8 cellular contexts compared by ENCODE assay signal in the genomic region with DNA sequence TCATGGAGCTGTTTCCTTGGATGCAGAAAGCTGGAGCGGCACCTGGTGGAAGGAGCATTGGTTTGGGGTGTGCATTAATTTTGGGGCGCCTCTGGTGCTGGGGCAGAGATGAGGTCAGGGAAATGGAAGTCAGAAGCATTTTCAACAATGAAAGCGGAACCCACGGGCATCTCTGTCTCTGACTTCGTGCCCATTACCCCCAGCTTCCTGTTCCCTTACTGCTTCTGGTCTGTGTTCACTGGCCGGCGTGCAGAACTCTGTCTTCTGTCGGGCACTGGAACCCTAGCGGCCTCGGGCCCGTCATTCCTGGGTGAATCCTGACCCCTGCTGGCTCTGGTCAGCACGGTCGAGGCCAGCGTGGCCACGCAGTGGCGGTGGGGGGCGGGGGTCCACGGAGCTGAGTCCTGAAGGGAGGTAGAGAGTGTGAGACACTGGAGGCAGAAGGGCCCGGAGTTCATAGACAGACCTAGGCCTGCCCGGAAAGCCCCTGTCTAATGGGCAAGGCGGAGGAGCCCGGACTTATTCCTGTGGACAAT. TPM values are rescaled to one million over a fixed set of nuclear protein-coding genes. Genes with fewer than 3 reads are reported as not detected.
DNase-seq lines count a peak whose midpoint lies in the region; TF ChIP-seq lines count a peak whose summit lies in the region.

No MANE protein-coding gene starts in this region.

- peaks cover 4% of the 10 kb centered on the region for H3K4me1 Mint-ChIP-seq in activated CD4-positive, alpha-beta T cell treated with anti-CD3 and anti-CD28 coated beads, Interleukin-2, amount 10 ng/mL, durations not matched to agents 7 days and 5 days

- H3K27ac ChIP-seq in cingulate gyrus (ENCODE audit: low read depth, low read length) (peak overlapping the region; percentile 29), liver (ENCODE audit: low read depth in 1 of 2, low read length in 2 of 2) (no peak overlapping the region), thyroid gland (no peak overlapping the region)

- H3K4me1 ChIP-seq in liver (ENCODE audit: control insufficient read depth in 4 of 4, insufficient read depth in 4 of 4, low read length in 3 of 4) (peaks cover 0 to 6% (median 2%) of the 10 kb centered on the region in 4 donors), thyroid gland (no peaks in the 10 kb centered on the region)

- TF ChIP-seq POLR2A in thyroid gland (IDR thresholded peaks at IDR 0.05), result no peak

- POLR2A ChIA-PET in activated CD4-positive, alpha-beta T cell treated with anti-CD3 and anti-CD28 coated beads, Interleukin-2, amount 10 ng/mL, durations not matched to agents 7 days and 5 days (lab: Charles Lee), result interaction anchor here (0.6 kb wide), 1 partner anchor 56 kb away, joined by 4 read pairs; no protein-coding TSS in a partner anchor

- peaks cover 13% of the 10 kb centered on the region for H3K9me3 Mint-ChIP-seq in activated CD4-positive, alpha-beta T cell treated with anti-CD3 and anti-CD28 coated beads, Interleukin-2, amount 10 ng/mL, durations not matched to agents 7 days and 5 days

- H3K9ac ChIP-seq in liver (ENCODE audit: low read depth in 1 of 2, low read length in 2 of 2), result no peak overlapping the region

- peak; percentile 85 to 91 for TF ChIP-seq RAD21 in liver (IDR thresholded peaks at IDR 0.05)

- H3K9me3 ChIP-seq in liver (ENCODE audit: control insufficient read depth in 4 of 4, low read length in 3 of 4) (no peaks in the 10 kb centered on the region), thyroid gland (no peaks in the 10 kb centered on the region)

- H3K4me3 ChIP-seq in liver (ENCODE audit: low read depth in 1 of 3, low read length in 3 of 3), result no peak overlapping the region
- no peak overlapping the region for H3K4me3 ChIP-seq in thyroid gland (replicated peaks in 1 of 3)

- DNase-seq in activated CD4-positive, alpha-beta T cell treated with anti-CD3 and anti-CD28 coated beads, Interleukin-2, amount 10 ng/mL, durations not matched to agents 7 days and 5 days, result peak; percentile 28
- DNase-seq in activated CD4-positive, alpha-beta T cell treated with anti-CD3 and anti-CD28 coated beads, Interleukin-2, amount 50 U/mL, for 1 hour, result no peak
- DNase-seq in NOMO-1 treated with DMSO at 0.1 percent for 48 hours (lab: John Stamatoyannopoulos, UW; ENCODE audit: unreplicated experiment) (peak; percentile 96), thyroid gland (peak; percentile 49), DMS79 (lab: John Stamatoyannopoulos, UW) (no peak), DMS79 treated with DMSO at 0.1 percent for 48 hours (lab: John Stamatoyannopoulos, UW) (no peak)

- H3K4me3 Mint-ChIP-seq in activated CD4-positive, alpha-beta T cell treated with anti-CD3 and anti-CD28 coated beads, Interleukin-2, amount 10 ng/mL, durations not matched to agents 7 days and 5 days, result no peak overlapping the region

- no peak overlapping the region for H3K27ac Mint-ChIP-seq in activated CD4-positive, alpha-beta T cell treated with anti-CD3 and anti-CD28 coated beads, Interleukin-2, amount 10 ng/mL, durations not matched to agents 7 days and 5 days

- WGBS in liver, result 30% methylated on average over 22 of the region's 22 CpGs
- 24 to 30% methylated on average over 13 to 21 of the region's 22 CpGs for WGBS in thyroid gland, 2 donors

- TF ChIP-seq CTCF in liver (IDR thresholded peaks at IDR 0.05; ENCODE audit: low read depth, low read length, missing input control) (peak; percentile 58), thyroid gland (IDR thresholded peaks at IDR 0.05) (peak in 5 of 6 experiments; percentile 16 to 62 (median 49))

- CTCF ChIA-PET in activated CD4-positive, alpha-beta T cell treated with anti-CD3 and anti-CD28 coated beads, Interleukin-2, amount 10 ng/mL, durations not matched to agents 7 days and 5 days (lab: Charles Lee), result interaction anchor here (0.5 to 1.4 kb wide), 4 partner anchors 13 to 212 kb away, joined by 3 to 4 read pairs (median 3); no protein-coding TSS in a partner anchor

- intact Hi-C loops in thyroid gland (cut with DNase I), result no loop called here

- peaks cover 0 to 4% (median 1%) of the 10 kb centered on the region in 4 donors for H3K27me3 ChIP-seq in liver (ENCODE audit: control insufficient read depth in 4 of 4, insufficient read depth in 4 of 4, low read length in 3 of 4)
- peaks cover 4% of the 10 kb centered on the region for H3K27me3 ChIP-seq in thyroid gland

- no peaks in the 10 kb centered on the region for H3K36me3 ChIP-seq in liver (ENCODE audit: control insufficient read depth in 4 of 4, insufficient read depth in 3 of 4, low read depth in 1 of 4, low read length in 3 of 4)
- H3K36me3 ChIP-seq in thyroid gland, result no peaks in the 10 kb centered on the region

- H3K36me3 Mint-ChIP-seq in activated CD4-positive, alpha-beta T cell treated with anti-CD3 and anti-CD28 coated beads, Interleukin-2, amount 10 ng/mL, durations not matched to agents 7 days and 5 days (ENCODE audit: low read depth), result peaks cover 10% of the 10 kb centered on the region

- H3K27me3 Mint-ChIP-seq in activated CD4-positive, alpha-beta T cell treated with anti-CD3 and anti-CD28 coated beads, Interleukin-2, amount 10 ng/mL, durations not matched to agents 7 days and 5 days, result peaks cover 25% of the 10 kb centered on the region

TF ChIP-seq in liver, 16 proteins besides CTCF, POLR2A, EP300 and RAD21:
- TF ChIP-seq HNF4A (conservative IDR thresholded peaks at IDR 0.05), result no peak
- no peak for TF ChIP-seq YY1 (IDR thresholded peaks at IDR 0.05)
- TF ChIP-seq, protein P1, sequence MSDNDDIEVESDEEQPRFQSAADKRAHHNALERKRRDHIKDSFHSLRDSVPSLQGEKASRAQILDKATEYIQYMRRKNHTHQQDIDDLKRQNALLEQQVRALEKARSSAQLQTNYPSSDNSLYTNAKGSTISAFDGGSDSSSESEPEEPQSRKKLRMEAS (IDR thresholded peaks at IDR 0.05), result no peak
- TF ChIP-seq GABPA (IDR thresholded peaks at IDR 0.05 in 1 of 2, conservative IDR thresholded peaks at IDR 0.05 in 1 of 2), result no peak
- no peak for TF ChIP-seq FOXA1 (IDR thresholded peaks at IDR 0.05)
- TF ChIP-seq, protein P2, sequence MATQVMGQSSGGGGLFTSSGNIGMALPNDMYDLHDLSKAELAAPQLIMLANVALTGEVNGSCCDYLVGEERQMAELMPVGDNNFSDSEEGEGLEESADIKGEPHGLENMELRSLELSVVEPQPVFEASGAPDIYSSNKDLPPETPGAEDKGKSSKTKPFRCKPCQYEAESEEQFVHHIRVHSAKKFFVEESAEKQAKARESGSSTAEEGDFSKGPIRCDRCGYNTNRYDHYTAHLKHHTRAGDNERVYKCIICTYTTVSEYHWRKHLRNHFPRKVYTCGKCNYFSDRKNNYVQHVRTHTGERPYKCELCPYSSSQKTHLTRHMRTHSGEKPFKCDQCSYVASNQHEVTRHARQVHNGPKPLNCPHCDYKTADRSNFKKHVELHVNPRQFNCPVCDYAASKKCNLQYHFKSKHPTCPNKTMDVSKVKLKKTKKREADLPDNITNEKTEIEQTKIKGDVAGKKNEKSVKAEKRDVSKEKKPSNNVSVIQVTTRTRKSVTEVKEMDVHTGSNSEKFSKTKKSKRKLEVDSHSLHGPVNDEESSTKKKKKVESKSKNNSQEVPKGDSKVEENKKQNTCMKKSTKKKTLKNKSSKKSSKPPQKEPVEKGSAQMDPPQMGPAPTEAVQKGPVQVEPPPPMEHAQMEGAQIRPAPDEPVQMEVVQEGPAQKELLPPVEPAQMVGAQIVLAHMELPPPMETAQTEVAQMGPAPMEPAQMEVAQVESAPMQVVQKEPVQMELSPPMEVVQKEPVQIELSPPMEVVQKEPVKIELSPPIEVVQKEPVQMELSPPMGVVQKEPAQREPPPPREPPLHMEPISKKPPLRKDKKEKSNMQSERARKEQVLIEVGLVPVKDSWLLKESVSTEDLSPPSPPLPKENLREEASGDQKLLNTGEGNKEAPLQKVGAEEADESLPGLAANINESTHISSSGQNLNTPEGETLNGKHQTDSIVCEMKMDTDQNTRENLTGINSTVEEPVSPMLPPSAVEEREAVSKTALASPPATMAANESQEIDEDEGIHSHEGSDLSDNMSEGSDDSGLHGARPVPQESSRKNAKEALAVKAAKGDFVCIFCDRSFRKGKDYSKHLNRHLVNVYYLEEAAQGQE (IDR thresholded peaks at IDR 0.05), result no peak
- TF ChIP-seq JUND (IDR thresholded peaks at IDR 0.05), result no peak

RNA-seq across cellular contexts. Expression of a gene that starts 7.9 kb away (rescaled TPM):
- total RNA-seq in activated CD4-positive, alpha-beta T cell treated with anti-CD3 and anti-CD28 coated beads, Interleukin-2, amount 10 ng/mL, durations not matched to agents 7 days and 5 days, result under 1 TPM; 0.35 to 0.44 TPM
- total RNA-seq in liver, result under 1 TPM; 0.05 to 0.08 TPM
- under 1 TPM; 0.02 to 0.08 TPM for polyA plus RNA-seq in liver
- under 1 TPM in 1 of 4 donors, not detected in 3; 0.45 TPM for total RNA-seq in thyroid gland

RNA-seq across cellular contexts. Expression of a gene that starts 12.5 kb away (rescaled TPM):
- 100 to 1,000 TPM; 105 to 114 TPM for total RNA-seq in activated CD4-positive, alpha-beta T cell treated with anti-CD3 and anti-CD28 coated beads, Interleukin-2, amount 10 ng/mL, durations not matched to agents 7 days and 5 days
- 10 to 100 TPM; 23.6 to 37.9 TPM for total RNA-seq in liver
- 10 to 100 TPM; 39.0 to 59.9 TPM for polyA plus RNA-seq in liver
- 100 to 1,000 TPM in 1 of 4 donors, 10 to 100 TPM in 3; 21.1 to 139 (median 55.1) TPM for total RNA-seq in thyroid gland

RNA-seq across cellular contexts. Expression of a gene that starts 12.6 kb away (rescaled TPM):
- 10 to 100 TPM; 69.9 to 96.6 TPM for total RNA-seq in activated CD4-positive, alpha-beta T cell treated with anti-CD3 and anti-CD28 coated beads, Interleukin-2, amount 10 ng/mL, durations not matched to agents 7 days and 5 days
- total RNA-seq in liver (10 to 100 TPM; 20.2 to 34.6 TPM), thyroid gland (10 to 100 TPM; 47.8 to 97.8 (median 67.3) TPM)
- 10 to 100 TPM in 1 of 2 donors, 1 to 10 TPM in 1; 9.5 to 22.6 TPM for polyA plus RNA-seq in liver

RNA-seq across cellular contexts. Expression of a gene that starts 33.9 kb away (rescaled TPM):
- under 1 TPM; 0.17 to 0.25 TPM for total RNA-seq in activated CD4-positive, alpha-beta T cell treated with anti-CD3 and anti-CD28 coated beads, Interleukin-2, amount 10 ng/mL, durations not matched to agents 7 days and 5 days
- total RNA-seq in liver (under 1 TPM; 0.09 to 0.67 TPM), thyroid gland (1 to 10 TPM in 1 of 4 donors, under 1 TPM in 3; 0.27 to 1.6 (median 0.59) TPM)
- polyA plus RNA-seq in liver, result under 1 TPM; 0.21 to 0.42 TPM

RNA-seq across cellular contexts. Expression of a gene that starts 44.2 kb away (rescaled TPM):
- total RNA-seq in activated CD4-positive, alpha-beta T cell treated with anti-CD3 and anti-CD28 coated beads, Interleukin-2, amount 10 ng/mL, durations not matched to agents 7 days and 5 days, result not detected
- total RNA-seq in liver, result 10 to 100 TPM in 1 of 2 donors, 1 to 10 TPM in 1; 2.5 to 24.8 TPM
- polyA plus RNA-seq in liver, result under 1 TPM; 0.39 to 0.50 TPM
- total RNA-seq in thyroid gland, result under 1 TPM in 2 of 4 donors, not detected in 2; 0.13 to 0.78 TPM

Comparison
In these comparisons a context has a peak if more than half of its experiments do, and no peak if none do; other contexts are left out.
1. DNase-seq: peak in activated CD4-positive, alpha-beta T cell treated with anti-CD3 and anti-CD28 coated beads, Interleukin-2, amount 10 ng/mL, durations not matched to agents 7 days and 5 days (single experiment), NOMO-1 treated with DMSO at 0.1 percent for 48 hours (single experiment) and thyroid gland (2 of 2); none in activated CD4-positive, alpha-beta T cell treated with anti-CD3 and anti-CD28 coated beads, Interleukin-2, amount 50 U/mL, for 1 hour (single experiment), DMS79 (single experiment) and DMS79 treated with DMSO at 0.1 percent for 48 hours (single experiment).